ENCODE assay signal across 8 cellular contexts in the genomic region with DNA sequence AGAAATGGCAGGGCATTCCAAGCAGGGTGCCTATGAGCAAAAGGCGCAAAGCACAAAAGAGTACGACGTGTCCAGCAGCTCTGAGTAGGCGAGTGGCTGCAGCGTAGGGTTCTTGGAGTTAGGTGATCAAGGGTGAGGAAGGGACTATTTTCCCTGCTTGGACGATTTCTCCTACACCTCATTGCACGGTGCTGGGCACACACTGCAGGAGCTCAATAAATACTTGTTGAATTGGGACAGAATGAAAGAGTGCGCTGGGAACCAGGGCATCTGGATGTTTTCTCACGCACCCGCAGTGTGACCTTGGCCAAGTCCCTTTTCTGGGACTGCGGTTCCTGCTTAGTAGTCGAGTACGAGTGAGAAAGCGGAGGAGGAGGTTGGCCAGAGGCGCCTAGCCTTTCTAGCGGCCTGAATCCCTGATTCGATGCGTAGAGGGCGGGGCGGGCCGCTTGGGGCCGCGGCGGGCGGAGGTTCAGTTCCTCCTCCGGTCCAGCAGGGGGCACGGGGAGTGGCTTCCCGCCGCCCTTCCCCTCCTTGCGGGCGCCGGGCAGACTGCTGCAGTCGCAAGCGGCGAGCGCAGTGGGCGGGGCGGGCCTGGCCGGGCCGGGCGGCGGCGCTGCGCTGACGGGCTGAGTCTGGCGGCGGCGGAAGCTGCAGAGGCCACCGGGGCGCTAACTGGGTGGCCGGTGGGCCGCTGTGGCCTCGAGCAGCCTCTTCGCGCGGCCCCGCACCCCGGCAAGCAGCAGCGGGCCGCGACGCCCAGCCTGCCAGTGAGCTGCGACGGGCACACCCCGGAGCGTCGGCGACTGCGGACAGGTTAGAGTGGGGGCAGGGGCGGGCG. TPM values are rescaled to one million over a fixed set of nuclear protein-coding genes. Genes with fewer than 3 reads are reported as not detected.
DNase-seq lines count a peak whose midpoint lies in the region; ATAC-seq, FAIRE-seq and TF ChIP-seq lines count a peak whose summit lies in the region.

Gene FAM199X, plus strand, starts transcription at position 560 of the 841 bp plus-strand sequence. CDS start 333 bp downstream, outside the sequence.

- H3K4me1 ChIP-seq in H1 (replicated peaks in 1 of 4; ENCODE audit: control insufficient read depth in 3 of 4, insufficient read depth in 4 of 4, low read length in 3 of 4): no peaks in the 10 kb centered on the region

- peak; percentile 93 for ATAC-seq in GM21367 (IDR thresholded peaks at IDR 0.05; ENCODE audit: unreplicated experiment)

- H3K4me3 ChIP-seq in H1 (ENCODE audit: extremely low read depth in 1 of 4, insufficient read depth in 2 of 4, low read depth in 3 of 4, low read length in 4 of 4): peak within 1 kb of the TSS; percentile 74 to 92 (median 85)

- no peak within 1 kb of the TSS for H3K18ac ChIP-seq in H1 (ENCODE audit: extremely low read depth, low read length)

- peak within 1 kb of the TSS; percentile 69 for H3K4me3 Mint-ChIP-seq in Calu3 (ENCODE audit: low read depth, unreplicated experiment)

- no peak within 1 kb of the TSS for H2BK12ac ChIP-seq in H1 (ENCODE audit: low read depth, low read length)

- no peaks in the 10 kb centered on the region for H3K9me3 ChIP-seq in H1 (ENCODE audit: insufficient read depth in 2 of 2, low read depth in 1 of 2, low read length in 1 of 2)

- peak within 1 kb of the TSS; percentile 95 for H2AFZ ChIP-seq in H1 (ENCODE audit: low read length)

- TF ChIP-seq EP300 in H1 (IDR thresholded peaks at IDR 0.05; ENCODE audit: borderline replicate concordance in 1 of 2, low read depth in 2 of 2, low read length in 2 of 2): no peak

- intact Hi-C loops in Calu3 (cut with micrococcal nuclease; ENCODE audit: unreplicated experiment): no loop called here

- no peak within 1 kb of the TSS for H2BK5ac ChIP-seq in H1 (ENCODE audit: low read depth, low read length)

- no TSS peak for BruUV-seq in Calu3 (replicated peaks; lab: Mats Ljungman, UMichigan)

- H3K56ac ChIP-seq in H1 (replicated peaks; ENCODE audit: insufficient read length, low read depth, low read length): peak within 1 kb of the TSS; percentile 30

- no peak within 1 kb of the TSS for H2BK15ac ChIP-seq in H1 (ENCODE audit: low read length)

- DNase-seq in Calu3: peak; percentile 92
- peak; percentile 89 for DNase-seq in HT1080 (ENCODE audit: low read depth)
- peak; percentile 82 to 91 for DNase-seq in NOMO-1 (lab: John Stamatoyannopoulos, UW; ENCODE audit: unreplicated experiment in 2 of 2)
- peak; percentile 49 to 69 (median 56) for DNase-seq in activated CD8-positive, alpha-beta memory T cell treated with anti-CD3 and anti-CD28 coated beads for 48 hours (ENCODE audit: low read depth in 2 of 3, low spot score in 2 of 3)
- peak; percentile 43 to 86 for DNase-seq in H1 (ENCODE audit: low read depth in 1 of 2, low spot score in 2 of 2)
- DNase-seq in mesenteric fat pad (ENCODE audit: low spot score): peak; percentile 96
- peak; percentile 57 for DNase-seq in stimulated activated CD8-positive, alpha-beta memory T cell treated with anti-CD3 and anti-CD28 coated beads, Interleukin-15, amount 100 ng/mL, for 1 hour (ENCODE audit: low read depth)

- H3K27me3 ChIP-seq in H1 (replicated peaks in 1 of 4; ENCODE audit: control insufficient read depth in 3 of 4, extremely low read depth in 1 of 4, insufficient read depth in 3 of 4, low read length in 3 of 4): no peaks in the 10 kb centered on the region

- TF ChIP-seq POLR2A in H1 (IDR thresholded peaks at IDR 0.05; ENCODE audit: control extremely low read depth in 1 of 2, low read depth in 2 of 2, low read length in 2 of 2): peak in 1 of 2 experiments; percentile 58; a peak in 2 of 3 replicates

- H3K36me3 ChIP-seq in H1 (ENCODE audit: control insufficient read depth in 2 of 4, insufficient read depth in 4 of 4, low read length in 3 of 4): no peaks in the 10 kb centered on the region

- no peak within 1 kb of the TSS for H3K14ac ChIP-seq in H1 (ENCODE audit: insufficient read length)

- H3K23me2 ChIP-seq in H1 (ENCODE audit: low read depth, low read length): peaks cover 4% of the 10 kb centered on the region; the same call in 1 of the 2 replicates

- H2AK5ac ChIP-seq in H1 (ENCODE audit: low read depth, low read length): no peak within 1 kb of the TSS

- H3K27ac Mint-ChIP-seq in Calu3 (ENCODE audit: unreplicated experiment): peak within 1 kb of the TSS; percentile 70

- no peaks in the 10 kb centered on the region for H3K27me3 Mint-ChIP-seq in Calu3 (ENCODE audit: unreplicated experiment)

- peaks cover 0 to 20% of the 10 kb centered on the region in 2 experiments; a peak in 2 of 4 replicates for H3K79me2 ChIP-seq in H1 (ENCODE audit: control insufficient read depth in 1 of 2, insufficient read depth in 2 of 2, low read length in 2 of 2)

- H4K8ac ChIP-seq in H1 (ENCODE audit: extremely low read depth, insufficient read depth, low read length): peak within 1 kb of the TSS; percentile 51

- peaks cover 34% of the 10 kb centered on the region for H3K4me1 Mint-ChIP-seq in Calu3 (ENCODE audit: low read depth, unreplicated experiment)

- H4K20me1 ChIP-seq in H1 (replicated peaks in 1 of 2; ENCODE audit: control insufficient read depth in 1 of 2, insufficient read depth in 2 of 2, low read length in 2 of 2): no peaks in the 10 kb centered on the region

- no peaks in the 10 kb centered on the region for H3K79me1 ChIP-seq in H1 (ENCODE audit: low read depth, low read length)

- H2BK120ac ChIP-seq in H1 (replicated peaks; ENCODE audit: low read depth, low read length): no peak within 1 kb of the TSS

- H3K9ac ChIP-seq in H1 (replicated peaks in 1 of 4; ENCODE audit: extremely low read depth in 1 of 4, low read depth in 3 of 4, low read length in 3 of 4): peak within 1 kb of the TSS; percentile 48 to 64 (median 54)

- WGBS in H1 (ENCODE audit: extremely low coverage in 1 of 2, insufficient coverage in 1 of 2, insufficient read length in 1 of 2, insufficient replicate concordance in 2 of 2, low coverage in 1 of 2, low lambda C conversion rate in 2 of 2, missing lambda C conversion rate in 1 of 2), 2 experiments: 1% methylated on average over 13 of the region's 71 CpGs; no CpG with 5 or more reads in 1 of the 2 experiments

- H4K91ac ChIP-seq in H1 (replicated peaks; ENCODE audit: insufficient read length, low read length): no peak within 1 kb of the TSS

- no peaks in the 10 kb centered on the region for H3K9me3 Mint-ChIP-seq in Calu3 (ENCODE audit: low read depth, unreplicated experiment)

- FAIRE-seq in H1 (lab: Jason Lieb, UNC): no peak

- H3K4ac ChIP-seq in H1 (replicated peaks; ENCODE audit: insufficient read length, low read depth, low read length): no peak within 1 kb of the TSS

- CTCF ChIA-PET in Calu3 (lab: Charles Lee) (interaction anchor here (0.6 to 1.8 kb wide), 4 partner anchors 9 to 442 kb away, joined by 3 to 8 read pairs (median 4); partner anchors contain the start of gene SLC25A53), H1 (lab: Charles Lee; ENCODE audit: partially characterized antibody) (interaction anchor here (0.5 to 1.4 kb wide), 4 partner anchors 8 to 1096 kb away, joined by 3 to 6 read pairs (median 4); partner anchors contain the start of gene SLC25A53)

- TF ChIP-seq CTCF in Calu3 (IDR thresholded peaks at IDR 0.05; ENCODE audit: unreplicated experiment) (peak; percentile 70), H1 (IDR thresholded peaks at IDR 0.05; ENCODE audit: control extremely low read depth in 1 of 3, insufficient read depth in 1 of 3, low read depth in 1 of 3, low read length in 3 of 3) (peak; percentile 51 to 63 (median 55))

- peaks cover 44% of the 10 kb centered on the region for H3K36me3 Mint-ChIP-seq in Calu3 (ENCODE audit: insufficient read depth, unreplicated experiment)

- no peak within 1 kb of the TSS for H2BK20ac ChIP-seq in H1 (ENCODE audit: low read length)

- peak in 1 of 2 experiments; percentile 23; a peak in 1 of 4 replicates for TF ChIP-seq RAD21 in H1 (IDR thresholded peaks at IDR 0.05 in 1 of 2, conservative IDR thresholded peaks at IDR 0.05 in 1 of 2; ENCODE audit: low read depth in 2 of 2, low read length in 2 of 2)

- H3K27ac ChIP-seq in H1 (ENCODE audit: low read depth, low read length): peak within 1 kb of the TSS; percentile 47; the same call in 1 of the 2 replicates

- no peak within 1 kb of the TSS for H3K23ac ChIP-seq in H1 (ENCODE audit: insufficient read length)

- H3K4me2 ChIP-seq in H1 (ENCODE audit: insufficient read depth in 1 of 2, low read depth in 2 of 2, low read length in 2 of 2): peak within 1 kb of the TSS; percentile 92 to 94

- POLR2A ChIA-PET in H1 (lab: Charles Lee; ENCODE audit: partially characterized antibody): interaction anchor here (0.8 to 1.9 kb wide), 2 partner anchors 9 to 11 kb away, joined by 3 to 8 read pairs; partner anchors contain the start of gene SLC25A53

- H4K5ac ChIP-seq in H1 (ENCODE audit: insufficient read length, low read depth, low read length): peak within 1 kb of the TSS; percentile 24

TF ChIP-seq in H1, 55 proteins besides CTCF, POLR2A, EP300 and RAD21 (continues in another document):
- TF ChIP-seq KDM4A (IDR thresholded peaks at IDR 0.05; ENCODE audit: low read depth, low read length, severe bottlenecking) (peak; percentile 6), JUND (IDR thresholded peaks at IDR 0.05; ENCODE audit: low read length) (no peak), RNF2 (IDR thresholded peaks at IDR 0.05; ENCODE audit: borderline replicate concordance, low read depth, low read length, missing control alignments, poor library complexity, severe bottlenecking) (no peak), NANOG (IDR thresholded peaks at IDR 0.05; ENCODE audit: insufficient read depth, low read depth, low read length, poor library complexity, severe bottlenecking) (no peak), SAP30 (IDR thresholded peaks at IDR 0.05; ENCODE audit: insufficient read depth, insufficient replicate concordance, low read length) (no peak), ASH2L (IDR thresholded peaks at IDR 0.05; ENCODE audit: low read length) (peak; percentile 68), POLR2AphosphoS5 (IDR thresholded peaks at IDR 0.05; ENCODE audit: low read depth, low read length) (peak; percentile 2; the same call in 1 of the 2 replicates), TEAD4 (IDR thresholded peaks at IDR 0.05; ENCODE audit: low read depth, low read length) (no peak)

RNA-seq across cellular contexts. Expression of gene FAM199X, which starts in this region (rescaled TPM):
- 31.6 and 31.9 TPM in 2 replicates for total RNA-seq in Calu3 (2022)
- total RNA-seq in HT1080 (2014; rRNA removed; shearing (Covaris generic)): 29.0 and 30.9 TPM in 2 replicates
- polyA plus RNA-seq in HT1080 (2015; cell fraction: cytosol; rRNA removed): 17.1 and 21.3 TPM in 2 replicates
- polyA plus RNA-seq in HT1080 (2015; cell fraction: nucleus; rRNA removed): 24.4 and 26.1 TPM in 2 replicates
- 14.4 and 14.9 TPM in 2 replicates for total RNA-seq in H1 (2021; fragmentation: NEBNext Ultra II Directional; extraction: Animal tissue kit (Norgen Biotek cat#: 25700))
- 1.9 and 3.1 TPM in 2 replicates for polyA plus RNA-seq in H1 (2011; rRNA removed)
- 4.0 TPM for polyA plus RNA-seq in H1 (2011; cell fraction: cytosol; rRNA removed)
- 1.7 TPM for polyA plus RNA-seq in H1 (2011; cell fraction: nucleus; rRNA removed)
- 3.7 to 8.4 TPM (median 5.2 TPM) in 4 replicates for polyA plus RNA-seq in H1 (2012, experiment 1 of 2)
- 0.96 TPM for polyA plus RNA-seq in H1 (2012, experiment 2 of 2)
- polyA plus RNA-seq in H1 (2013, experiment 1 of 2): 5.8 TPM
- polyA plus RNA-seq in H1 (2013, experiment 2 of 2): 5.9 TPM
- 4.0 and 5.6 TPM in 2 replicates for polyA minus RNA-seq in H1 (2011; rRNA and poly(A)+ RNA removed)
- polyA minus RNA-seq in H1 (2011; cell fraction: cytosol; rRNA and poly(A)+ RNA removed): 4.1 TPM
- polyA minus RNA-seq in H1 (2011; cell fraction: nucleus; rRNA and poly(A)+ RNA removed): 3.5 TPM
- 44.8 TPM for total RNA-seq in mesenteric fat pad

Comparison
In these comparisons a context has a peak if more than half of its experiments do, and no peak if none do; other contexts are left out.
1. Peak in every context shown above with its lines: DNase-seq, ATAC-seq, H3K4me3 ChIP-seq and H3K27ac ChIP-seq.